33 cellular contexts compared by ENCODE assay signal in the genomic region with DNA sequence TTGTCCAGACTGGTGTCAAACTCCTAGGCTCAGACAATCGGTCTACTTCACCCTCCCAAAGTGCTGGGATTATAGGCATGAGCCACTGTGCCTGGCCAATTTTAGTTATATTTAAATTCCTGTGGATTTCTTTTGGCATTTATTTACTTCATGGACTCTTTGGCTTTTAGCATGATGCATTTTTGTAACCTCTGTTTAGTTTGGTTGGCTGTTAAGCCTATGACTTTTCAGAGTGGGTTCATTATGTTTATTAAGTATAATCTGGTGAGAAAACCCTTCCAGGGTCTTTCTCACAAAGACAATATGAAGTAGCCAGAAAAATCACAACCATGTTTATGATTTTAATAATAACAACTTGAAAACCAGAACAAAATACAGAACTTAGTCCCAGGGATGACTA.
"Had no signal": no experiment of that assay in that cellular context is flagged by ENCODE, and none has a peak within 500 bp of the region (broad histone marks: within the 10 kb centered on the region; RNA-seq: fewer than 3 reads in every experiment).

No MANE protein-coding gene starts in this region.

- H3K27me3 ChIP-seq: ascending aorta, body of pancreas, breast epithelium, SJCRH30 had no signal

- H3K36me3 Mint-ChIP-seq: activated naive CD8-positive, alpha-beta T cell treated with anti-CD3 and anti-CD28 coated beads for 36 hours had no signal

- H3K4me1 Mint-ChIP-seq: activated naive CD8-positive, alpha-beta T cell treated with anti-CD3 and anti-CD28 coated beads for 36 hours; activated T-helper 17 cell treated with anti-CD3 and anti-CD28 coated beads, Interleukin-2, amount 50 U/mL, for 72 hours had no signal

- H3K9me3 Mint-ChIP-seq: activated CD8-positive, alpha-beta T cell treated with anti-CD3 and anti-CD28 coated beads for 36 hours; activated naive CD8-positive, alpha-beta T cell treated with anti-CD3 and anti-CD28 coated beads for 36 hours; activated T-cell treated with anti-CD3 and anti-CD28 coated beads, Interleukin-2, amount 50 U/mL, for 72 hours; activated T-helper 17 cell treated with anti-CD3 and anti-CD28 coated beads, Interleukin-2, amount 50 U/mL, for 72 hours had no signal

- H3K27ac ChIP-seq: ascending aorta, body of pancreas, breast epithelium, SJCRH30, SK-N-MC, WERI-Rb-1 had no signal

- H3K4me3 ChIP-seq: ascending aorta, body of pancreas, breast epithelium, SJCRH30, SK-N-MC had no signal

- DNase-seq: activated CD4-positive, alpha-beta T cell treated with anti-CD3 and anti-CD28 coated beads for 1 hour; activated CD4-positive, alpha-beta T cell treated with anti-CD3 and anti-CD28 coated beads for 48 hours; activated CD4-positive, alpha-beta T cell treated with anti-CD3 and anti-CD28 coated beads, Interleukin-2, amount 50 U/mL, for 4 hours; activated CD4-positive, CD25-positive, alpha-beta regulatory T cell; activated CD8-positive, alpha-beta T cell treated with anti-CD3 and anti-CD28 coated beads for 36 hours; activated effector memory CD4-positive, alpha-beta T cell treated with anti-CD3 and anti-CD28 coated beads, Interleukin-2, amount 50 U/mL, for 16 hours; activated naive CD4-positive, alpha-beta T cell; activated naive CD4-positive, alpha-beta T cell treated with anti-CD3 and anti-CD28 coated beads, Interleukin-2, amount 50 U/mL, for 16 hours; activated naive CD8-positive, alpha-beta T cell treated with anti-CD3 and anti-CD28 coated beads for 36 hours; activated T-cell treated with anti-CD3 and anti-CD28 coated beads, Interleukin-2, amount 50 U/mL, for 1 hour; activated T-cell treated with anti-CD3 and anti-CD28 coated beads, Interleukin-2, amount 50 U/mL, for 72 hours; amygdala; body of pancreas; NCI-H1048; NCI-H1105 treated with DMSO at 0.1 percent for 48 hours; NCI-H1436; NCI-H1694; NCI-H1930; NCI-H2081 treated with DMSO at 0.1 percent for 48 hours; NCI-H226; NCI-H446 treated with DMSO at 0.1 percent for 48 hours; NCI-H524; NCI-H69; NCI-H82; SHP77; SJCRH30; T1000; WERI-Rb-1 had no signal

- ATAC-seq: activated CD8-positive, alpha-beta T cell treated with anti-CD3 and anti-CD28 coated beads for 36 hours; activated T-cell treated with anti-CD3 and anti-CD28 coated beads, Interleukin-2, amount 50 U/mL, for 72 hours; activated T-helper 17 cell treated with anti-CD3 and anti-CD28 coated beads, Interleukin-2, amount 50 U/mL, for 72 hours; body of pancreas; Panc1 had no signal

- H3K27me3 Mint-ChIP-seq: activated CD8-positive, alpha-beta T cell treated with anti-CD3 and anti-CD28 coated beads for 36 hours; activated T-helper 17 cell treated with anti-CD3 and anti-CD28 coated beads, Interleukin-2, amount 50 U/mL, for 72 hours had no signal

- H3K4me3 Mint-ChIP-seq: activated CD8-positive, alpha-beta T cell treated with anti-CD3 and anti-CD28 coated beads for 36 hours; activated naive CD8-positive, alpha-beta T cell treated with anti-CD3 and anti-CD28 coated beads for 36 hours; activated T-cell treated with anti-CD3 and anti-CD28 coated beads, Interleukin-2, amount 50 U/mL, for 72 hours; activated T-helper 17 cell treated with anti-CD3 and anti-CD28 coated beads, Interleukin-2, amount 50 U/mL, for 72 hours had no signal

- H3K9me3 ChIP-seq: ascending aorta, body of pancreas, breast epithelium, SJCRH30 had no signal

- H3K27ac Mint-ChIP-seq: activated CD8-positive, alpha-beta T cell treated with anti-CD3 and anti-CD28 coated beads for 36 hours; activated naive CD8-positive, alpha-beta T cell treated with anti-CD3 and anti-CD28 coated beads for 36 hours; activated T-cell treated with anti-CD3 and anti-CD28 coated beads, Interleukin-2, amount 50 U/mL, for 72 hours; activated T-helper 17 cell treated with anti-CD3 and anti-CD28 coated beads, Interleukin-2, amount 50 U/mL, for 72 hours had no signal
